In the genomic region with DNA sequence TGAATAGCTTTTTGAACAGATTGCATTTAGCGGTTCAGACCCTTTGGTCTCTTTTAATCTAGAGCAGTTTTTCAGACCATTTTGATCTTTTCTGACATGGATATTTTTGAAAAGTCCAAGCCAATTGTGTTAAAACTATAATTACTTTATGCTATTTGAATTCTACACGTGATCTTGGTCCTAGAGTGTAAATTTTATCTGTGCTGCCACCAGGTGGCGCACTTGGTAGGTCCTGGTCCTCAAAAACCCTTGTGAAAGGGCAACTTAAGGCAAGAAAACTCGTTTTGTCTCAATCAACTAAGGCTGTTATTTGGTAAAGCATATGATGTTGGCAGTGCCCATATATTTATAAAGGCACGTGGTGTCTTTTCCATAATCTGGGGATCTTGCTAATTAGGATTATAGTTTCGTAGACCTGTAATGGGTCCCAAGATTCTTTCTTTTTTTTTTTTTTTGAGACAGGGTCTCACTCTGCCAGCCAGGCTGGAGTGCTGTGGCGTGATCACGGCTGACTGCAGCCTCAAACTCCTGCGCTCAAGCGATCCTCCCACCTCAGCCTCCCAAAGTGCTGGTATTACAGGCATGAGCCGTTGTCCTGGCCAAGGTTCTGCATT, we compare ENCODE assay signal across 8 cellular contexts.
A peak's percentile ranks its signal among the peaks of the same experiment; 100 is the strongest.
DNase-seq lines count a peak whose midpoint lies in the region; ATAC-seq and TF ChIP-seq lines count a peak whose summit lies in the region.

No MANE protein-coding gene starts in this region.

- DNase-seq in GM06990 (ENCODE audit: extremely low read depth, insufficient read length), result no peak
- DNase-seq in MV-4-11 (lab: John Stamatoyannopoulos, UW), result peak; percentile 72
- peak; percentile 49 for DNase-seq in T-helper 2 cell treated with Interferon-gamma antibody and Interleukin-4, amounts not matched to agents 5 μg/mL and 100 μg/mL, for 36 hours (ENCODE audit: low spot score)
- peak; percentile 60 for DNase-seq in astrocyte of the cerebellum (ENCODE audit: low read depth)
- DNase-seq in iPS-NIHi7 (ENCODE audit: extremely low spot score), result peak; percentile 75
- peak; percentile 27 to 55 for DNase-seq in stimulated activated CD4-positive, alpha-beta T cell treated with anti-CD3 and anti-CD28 coated beads, Interleukin-15, amount 100 ng/mL, for 1 hour (ENCODE audit: low read depth in 1 of 2, low spot score in 1 of 2)

- H3K4me3 Mint-ChIP-seq in T-helper 2 cell treated with Interferon-gamma antibody and Interleukin-4, amounts not matched to agents 5 μg/mL and 100 μg/mL, for 36 hours, result no peak overlapping the region

- H3K36me3 Mint-ChIP-seq in T-helper 2 cell treated with Interferon-gamma antibody and Interleukin-4, amounts not matched to agents 5 μg/mL and 100 μg/mL, for 36 hours (ENCODE audit: low read depth), result no peaks in the 10 kb centered on the region

- H3K4me3 ChIP-seq in GM06990 (replicated peaks; ENCODE audit: low read depth, low read length), result no peak overlapping the region
- no peak overlapping the region for H3K4me3 ChIP-seq in astrocyte of the cerebellum (ENCODE audit: low read depth, low read length)

- TF ChIP-seq CTCF in GM06990 (IDR thresholded peaks at IDR 0.05; ENCODE audit: insufficient read depth, low read length, poor library complexity, severe bottlenecking) (peak; percentile 71), astrocyte of the cerebellum (IDR thresholded peaks at IDR 0.05; ENCODE audit: low read depth, low read length, missing control alignments) (peak; percentile 79)

- no peak overlapping the region for H3K27ac Mint-ChIP-seq in T-helper 2 cell treated with Interferon-gamma antibody and Interleukin-4, amounts not matched to agents 5 μg/mL and 100 μg/mL, for 36 hours

- H3K27me3 Mint-ChIP-seq in T-helper 2 cell treated with Interferon-gamma antibody and Interleukin-4, amounts not matched to agents 5 μg/mL and 100 μg/mL, for 36 hours (ENCODE audit: low read depth), result peaks cover 3% of the 10 kb centered on the region

- H3K9me3 Mint-ChIP-seq in T-helper 2 cell treated with Interferon-gamma antibody and Interleukin-4, amounts not matched to agents 5 μg/mL and 100 μg/mL, for 36 hours, result no peaks in the 10 kb centered on the region

- in situ Hi-C loops in astrocyte of the cerebellum (cut with HindIII; ENCODE audit: low sequenced_read_pairs), result loop anchor here (10.0 kb wide), 1 partner anchor 188 kb away; a partner anchor contains a TSS

- peaks cover 2% of the 10 kb centered on the region for H3K27me3 ChIP-seq in GM06990 (replicated peaks; ENCODE audit: control insufficient read depth, insufficient read depth, low read length)

- H3K36me3 ChIP-seq in GM06990 (ENCODE audit: control insufficient read depth, insufficient read depth, low read length), result no peaks in the 10 kb centered on the region

- ATAC-seq in GM18873 (IDR thresholded peaks at IDR 0.05; ENCODE audit: low FRiP score, unreplicated experiment) (no peak), GM21526 (IDR thresholded peaks at IDR 0.05; ENCODE audit: low FRiP score, unreplicated experiment) (no peak)

- H3K4me1 Mint-ChIP-seq in T-helper 2 cell treated with Interferon-gamma antibody and Interleukin-4, amounts not matched to agents 5 μg/mL and 100 μg/mL, for 36 hours (ENCODE audit: low read depth), result peaks cover 1% of the 10 kb centered on the region
